In the genomic region with DNA sequence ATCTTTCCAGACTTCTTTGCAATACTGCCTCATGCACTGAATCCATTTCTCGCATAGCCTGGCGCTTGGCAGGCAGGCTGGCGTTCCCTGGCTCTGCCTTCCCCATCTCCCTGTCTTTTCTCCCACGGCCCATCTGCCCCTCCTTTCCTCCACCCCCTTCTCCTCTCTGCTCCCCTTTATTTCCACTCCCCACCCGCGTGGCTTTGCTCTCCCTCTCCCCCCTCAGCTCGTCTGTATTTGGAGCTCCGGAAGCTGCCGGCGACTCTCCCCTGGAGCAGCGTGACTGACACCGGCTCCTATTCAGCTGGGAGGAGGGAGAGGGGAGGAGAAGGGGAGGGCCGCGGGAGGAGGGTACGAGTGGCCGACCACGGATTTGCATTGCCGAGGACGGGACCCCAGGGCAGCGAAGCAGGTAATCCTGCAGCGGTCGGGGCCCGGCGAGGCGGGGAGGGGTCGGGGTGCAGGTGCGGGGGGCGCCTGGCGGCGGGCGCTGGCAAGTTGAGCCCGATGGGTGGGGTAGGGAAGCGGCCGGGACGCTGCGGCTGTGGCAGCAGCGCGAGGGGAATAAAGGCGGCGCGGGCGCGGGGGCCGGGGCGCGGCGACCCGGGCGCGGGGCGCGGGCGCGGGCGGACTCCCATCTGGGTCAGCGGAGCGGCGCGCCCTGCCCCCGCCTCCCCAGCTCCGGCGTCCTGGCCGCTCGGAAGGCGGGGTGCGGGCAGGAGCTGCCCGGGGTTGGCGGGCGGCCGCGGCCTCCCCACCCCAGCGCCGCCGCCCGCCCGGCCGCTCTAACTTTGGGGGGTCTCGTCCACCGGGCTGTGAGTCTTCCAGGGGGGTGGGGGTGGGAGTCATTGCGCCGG, we compare ENCODE assay signal across 8 cellular contexts. TPM values are rescaled to one million over a fixed set of nuclear protein-coding genes. Genes with fewer than 3 reads are reported as not detected.
DNase-seq lines count a peak whose midpoint lies in the region; ATAC-seq lines count a peak whose summit lies in the region.

A gene with protein sequence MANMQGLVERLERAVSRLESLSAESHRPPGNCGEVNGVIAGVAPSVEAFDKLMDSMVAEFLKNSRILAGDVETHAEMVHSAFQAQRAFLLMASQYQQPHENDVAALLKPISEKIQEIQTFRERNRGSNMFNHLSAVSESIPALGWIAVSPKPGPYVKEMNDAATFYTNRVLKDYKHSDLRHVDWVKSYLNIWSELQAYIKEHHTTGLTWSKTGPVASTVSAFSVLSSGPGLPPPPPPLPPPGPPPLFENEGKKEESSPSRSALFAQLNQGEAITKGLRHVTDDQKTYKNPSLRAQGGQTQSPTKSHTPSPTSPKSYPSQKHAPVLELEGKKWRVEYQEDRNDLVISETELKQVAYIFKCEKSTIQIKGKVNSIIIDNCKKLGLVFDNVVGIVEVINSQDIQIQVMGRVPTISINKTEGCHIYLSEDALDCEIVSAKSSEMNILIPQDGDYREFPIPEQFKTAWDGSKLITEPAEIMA (plus strand): TSS at position 261 of the 857 bp plus-strand sequence. CDS start 27,961 bp downstream, outside the sequence.

- no peaks in the 10 kb centered on the region for H3K79me1 ChIP-seq in neuronal stem cell (ENCODE audit: low read depth, low read length)

- H3K27ac ChIP-seq in neuronal stem cell (replicated peaks; ENCODE audit: low read length) (peak within 1 kb of the TSS; percentile 63), Karpas-422 (ENCODE audit: low read length) (no peak within 1 kb of the TSS)

- H2BK15ac ChIP-seq in neuronal stem cell (ENCODE audit: low read length): peak within 1 kb of the TSS; percentile 79

- H3K9me2 ChIP-seq in Karpas-422 (replicated peaks; ENCODE audit: insufficient read depth, low read length): no peaks in the 10 kb centered on the region

- no peak within 1 kb of the TSS for H3K23ac ChIP-seq in neuronal stem cell (ENCODE audit: low read depth, low read length, poor library complexity)

- H3K4me3 ChIP-seq in neuronal stem cell (ENCODE audit: low read length in 2 of 2): peak within 1 kb of the TSS; percentile 59 to 72
- no peak within 1 kb of the TSS for H3K4me3 ChIP-seq in Karpas-422 (ENCODE audit: low read length)

- H2BK5ac ChIP-seq in neuronal stem cell (ENCODE audit: low read length): peak within 1 kb of the TSS; percentile 42

- intact Hi-C loops in cardiac septum (cut with DNase I): loop anchor here (2.0 to 5.0 kb wide), 2 partner anchors 23 to 106 kb away; no protein-coding TSS in a partner anchor

- H2BK120ac ChIP-seq in neuronal stem cell (ENCODE audit: low read depth, low read length): no peak within 1 kb of the TSS

- peaks cover 0 to 11% of the 10 kb centered on the region in 2 donors for H3K36me3 ChIP-seq in neuronal stem cell (replicated peaks in 1 of 2; ENCODE audit: control insufficient read depth in 2 of 2, insufficient read depth in 2 of 2, low read length in 2 of 2)
- no peaks in the 10 kb centered on the region for H3K36me3 ChIP-seq in Karpas-422 (ENCODE audit: insufficient read depth, low read length)

- H3K9ac ChIP-seq in neuronal stem cell (ENCODE audit: low read depth, low read length, poor library complexity): peak within 1 kb of the TSS; percentile 89
- no peak within 1 kb of the TSS for H3K9ac ChIP-seq in Karpas-422 (ENCODE audit: low read length)

- H3K27me3 ChIP-seq in neuronal stem cell (ENCODE audit: control insufficient read depth in 3 of 3, insufficient read depth in 3 of 3, low read depth in 1 of 3, low read length in 3 of 3) (peaks cover 0 to 16% (median 0%) of the 10 kb centered on the region in 3 experiments), Karpas-422 (ENCODE audit: low read length) (no peaks in the 10 kb centered on the region)

- H4K8ac ChIP-seq in neuronal stem cell (ENCODE audit: low read depth, low read length): no peak within 1 kb of the TSS

- H3K4me1 ChIP-seq in neuronal stem cell (ENCODE audit: control insufficient read depth in 2 of 2, insufficient read depth in 1 of 2, low read depth in 1 of 2, low read length in 2 of 2) (peaks cover 2 to 4% of the 10 kb centered on the region in 2 donors), Karpas-422 (ENCODE audit: low read length) (no peaks in the 10 kb centered on the region)

- DNase-seq in GM03348 (ENCODE audit: low spot score) (peak; percentile 88), NCI-H187 treated with DMSO at 0.1 percent for 48 hours (lab: John Stamatoyannopoulos, UW) (peak; percentile 25), amniotic epithelial cell (ENCODE audit: low read depth) (peak; percentile 39), cardiac septum (ENCODE audit: low spot score) (peak; percentile 84), neuronal stem cell (ENCODE audit: low spot score) (peak; percentile 75), Karpas-422 (no peak)

- H3K9me3 ChIP-seq in neuronal stem cell (replicated peaks in 1 of 2; ENCODE audit: control insufficient read depth in 2 of 2, insufficient read depth in 1 of 2, low read depth in 1 of 2, low read length in 2 of 2) (peaks cover 0 to 19% of the 10 kb centered on the region in 2 donors), Karpas-422 (ENCODE audit: low read length) (no peaks in the 10 kb centered on the region)

- H3K4me2 ChIP-seq in neuronal stem cell (ENCODE audit: insufficient read depth, low read length, poor library complexity, severe bottlenecking): peak within 1 kb of the TSS; percentile 60
- no peak within 1 kb of the TSS for H3K4me2 ChIP-seq in Karpas-422 (ENCODE audit: low read depth, low read length, poor library complexity, severe bottlenecking)

- H3K18ac ChIP-seq in neuronal stem cell (ENCODE audit: low read length): peak within 1 kb of the TSS; percentile 80

- H4K91ac ChIP-seq in neuronal stem cell (ENCODE audit: low read depth, low read length, poor library complexity): no peak within 1 kb of the TSS

- WGBS in neuronal stem cell (ENCODE audit: extremely low coverage in 2 of 2, insufficient read length in 2 of 2, insufficient replicate concordance in 1 of 2), 2 donors: no CpG with 5 or more reads among the region's 81 CpGs

- H2AFZ ChIP-seq in neuronal stem cell (ENCODE audit: low read length) (peak within 1 kb of the TSS; percentile 97), Karpas-422 (ENCODE audit: low read length) (no peak within 1 kb of the TSS)

- ATAC-seq in activated CD4-positive, CD25-positive, alpha-beta regulatory T cell treated with anti-CD3 and anti-CD28 coated beads, Interleukin-2, amount 50 U/mL, for 24 hours: no peak
- no peak for ATAC-seq in GM19455 (IDR thresholded peaks at IDR 0.05; ENCODE audit: unreplicated experiment)

- no peak within 1 kb of the TSS for H3K4ac ChIP-seq in neuronal stem cell (ENCODE audit: low read length)

- H2AK5ac ChIP-seq in neuronal stem cell (ENCODE audit: low read depth, low read length): no peak within 1 kb of the TSS

- no peaks in the 10 kb centered on the region for H4K20me1 ChIP-seq in Karpas-422 (ENCODE audit: insufficient read depth, low read depth, low read length)

- no peaks in the 10 kb centered on the region for H3K79me2 ChIP-seq in Karpas-422 (ENCODE audit: low read length)

- no peak within 1 kb of the TSS for H2BK12ac ChIP-seq in neuronal stem cell (ENCODE audit: low read length)

- no peak within 1 kb of the TSS for H3K14ac ChIP-seq in neuronal stem cell (ENCODE audit: low read length)

RNA-seq across cellular contexts. Expression of the gene that starts here (rescaled TPM):
- 120 TPM for total RNA-seq in cardiac septum
- polyA plus RNA-seq in neuronal stem cell (2013, experiment 1 of 2): 41.0 TPM
- polyA plus RNA-seq in neuronal stem cell (2013, experiment 2 of 2): 42.6 TPM
- total RNA-seq in Karpas-422 (2014; rRNA removed; shearing (Covaris generic); ENCODE audit: low replicate concordance): not detected in 2 replicates

Comparison
In these comparisons a context has a peak if more than half of its experiments do, and no peak if none do; other contexts are left out.
1. RNA of the gene that starts here (total RNA-seq): 120 TPM in cardiac septum (single experiment); not detected in Karpas-422; every median in the first group is over 100 times any median in the second.